18 cellular contexts compared by ENCODE assay signal in the genomic region with DNA sequence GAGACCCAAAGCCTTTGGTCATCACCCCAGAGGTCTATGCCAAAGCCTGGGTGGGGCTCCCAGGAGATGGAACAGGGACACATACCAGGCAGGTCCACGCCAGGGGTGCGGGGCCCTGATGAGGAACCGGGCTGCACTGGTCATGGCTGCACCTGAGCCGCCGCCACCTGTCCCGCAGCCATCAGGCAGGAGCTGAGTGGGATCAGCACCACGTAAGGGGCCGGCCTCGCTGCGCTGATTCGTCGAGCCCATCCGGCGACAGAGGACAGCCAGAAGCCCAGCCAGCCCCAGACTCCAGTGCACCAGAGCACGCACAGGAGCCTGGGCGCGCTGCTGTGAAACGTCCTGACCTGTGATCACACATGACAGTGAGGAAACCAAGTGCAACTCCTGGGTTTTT. TPM values are rescaled to one million over a fixed set of nuclear protein-coding genes. Genes with fewer than 3 reads are reported as not detected.
A peak's percentile ranks its signal among the peaks of the same experiment; 100 is the strongest.
DNase-seq lines count a peak whose midpoint lies in the region; ATAC-seq and TF ChIP-seq lines count a peak whose summit lies in the region.
"Had no signal": no experiment of that assay in that cellular context is flagged by ENCODE, and none has a peak within 500 bp of the region (broad histone marks: within the 10 kb centered on the region; RNA-seq: fewer than 3 reads in every experiment).

No MANE protein-coding gene starts in this region.

- TF ChIP-seq CTCF in body of pancreas (IDR thresholded peaks at IDR 0.05) (no peak), lower lobe of right lung (IDR thresholded peaks at IDR 0.05) (no peak), transverse colon (IDR thresholded peaks at IDR 0.05) (no peak)

- no peak for TF ChIP-seq EP300 in transverse colon (IDR thresholded peaks at IDR 0.05; ENCODE audit: low read depth)

- no peak for TF ChIP-seq POLR2A in body of pancreas (IDR thresholded peaks at IDR 0.05)
- no peak for TF ChIP-seq POLR2A in transverse colon (IDR thresholded peaks at IDR 0.05)

- no peaks in the 10 kb centered on the region for H3K36me3 ChIP-seq in body of pancreas (replicated peaks in 1 of 2; ENCODE audit: insufficient read depth in 1 of 2, low read depth in 2 of 2)
- peaks cover 29% of the 10 kb centered on the region for H3K36me3 ChIP-seq in lower lobe of right lung
- no peaks in the 10 kb centered on the region for H3K36me3 ChIP-seq in transverse colon

- 94 to 95% methylated on average over 4 to 13 of the region's 18 CpGs for WGBS in body of pancreas, 2 donors
- WGBS in transverse colon (ENCODE audit: low coverage in 1 of 2), 2 donors: 94% methylated on average over 18 of the region's 18 CpGs; no CpG with 5 or more reads in 1 of the 2 donors

- H3K9me3 ChIP-seq in body of pancreas (no peaks in the 10 kb centered on the region), lower lobe of right lung (no peaks in the 10 kb centered on the region), transverse colon (no peaks in the 10 kb centered on the region)

- H3K4me1 ChIP-seq in body of pancreas (peaks cover 21% of the 10 kb centered on the region), lower lobe of right lung (peaks cover 71% of the 10 kb centered on the region), transverse colon (peaks cover 25 to 77% (median 70%) of the 10 kb centered on the region in 4 donors)

- H3K27me3 ChIP-seq in body of pancreas (no peaks in the 10 kb centered on the region), lower lobe of right lung (ENCODE audit: low read depth) (no peaks in the 10 kb centered on the region), transverse colon (no peaks in the 10 kb centered on the region)

- in situ Hi-C loops in G401 (cut with HindIII; ENCODE audit: low sequenced_read_pairs): no loop called here
- in situ Hi-C loops in transverse colon (cut with MboI; ENCODE audit: low pct_ligation_motif_present in 1 of 4, low pct_unique_long_range_greater_than_20kb in 1 of 4, low sequenced_read_pairs in 3 of 4): no loop called here

- DNase-seq in G401 (ENCODE audit: low spot score): peak; percentile 47
- DNase-seq in body of pancreas: no peak
- DNase-seq in lower lobe of right lung: no peak
- no peak for DNase-seq in transverse colon
- no peak for DNase-seq in central memory CD4-positive, alpha-beta T cell
- DNase-seq: Calu3; CD4-positive, CD25-positive, alpha-beta regulatory T cell; DMS53; GM23248; KBM-7; NCI-H1436 treated with DMSO at 0.1 percent for 48 hours; NCI-H2029 treated with DMSO at 0.1 percent for 48 hours; NCI-H2171 treated with DMSO at 0.1 percent for 48 hours; NCI-H774; PC-3 had no signal

- ATAC-seq in body of pancreas (no peak), lower lobe of right lung (no peak), GM18517 (IDR thresholded peaks at IDR 0.05; ENCODE audit: unreplicated experiment) (no peak), HG02623 (IDR thresholded peaks at IDR 0.05; ENCODE audit: unreplicated experiment) (no peak)
- ATAC-seq: PC-3 had no signal

- intact Hi-C loops in body of pancreas (cut with DNase I) (no loop called here), lower lobe of right lung (cut with DNase I) (no loop called here), transverse colon (cut with DNase I; ENCODE audit: low total_unique reads) (no loop called here)

- H3K4me3 ChIP-seq in body of pancreas: no peak overlapping the region
- no peak overlapping the region for H3K4me3 ChIP-seq in lower lobe of right lung
- no peak overlapping the region for H3K4me3 ChIP-seq in transverse colon
- H3K4me3 ChIP-seq: GM23248 had no signal

- H3K27ac ChIP-seq in body of pancreas: peak overlapping the region in 3 of 4 donors; percentile 72 to 81 (median 73)
- peak overlapping the region; percentile 79 for H3K27ac ChIP-seq in lower lobe of right lung
- H3K27ac ChIP-seq in transverse colon: peak overlapping the region; percentile 74 to 85 (median 81)
- H3K27ac ChIP-seq: GM23248, RWPE1 had no signal

RNA-seq across cellular contexts. Expression of a gene that starts 15.9 kb away (rescaled TPM):
- total RNA-seq in G401 (2014; rRNA removed; shearing (Covaris generic)): 0.95 and 5.0 TPM in 2 replicates
- 10 to 100 TPM in 1 of 2 donors, 1 to 10 TPM in 1; 7.3 to 10.5 TPM for total RNA-seq in body of pancreas
- 5.8 TPM for total RNA-seq in lower lobe of right lung
- 10 to 100 TPM in 3 of 4 donors, 1 to 10 TPM in 1; 4.9 to 33.2 (median 23.7) TPM for total RNA-seq in transverse colon
- total RNA-seq: CD4-positive, CD25-positive, alpha-beta regulatory T cell had no signal
